Comparison of ENCODE assay signal across 22 cellular contexts in the genomic region with DNA sequence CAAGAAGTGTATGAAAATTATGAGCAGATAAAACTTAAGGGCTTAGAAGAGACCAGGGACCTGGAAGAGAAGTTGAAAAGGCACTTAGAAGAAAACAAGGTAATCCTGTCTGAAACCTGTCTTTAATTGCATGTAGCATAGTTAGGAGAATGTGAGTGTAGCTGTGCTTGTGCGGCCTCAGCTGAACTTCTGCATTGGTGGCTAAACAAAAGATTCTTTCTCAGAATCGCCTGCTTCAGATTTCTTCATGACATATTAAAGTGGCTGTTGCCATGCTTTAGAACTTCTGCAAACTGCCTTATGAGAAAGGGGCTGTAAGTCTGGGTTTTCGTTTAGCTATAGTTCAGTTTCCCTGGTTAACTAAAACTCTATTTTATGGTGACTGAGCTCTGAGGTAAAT.
"Had no signal": no experiment of that assay in that cellular context is flagged by ENCODE, and none has a peak within 500 bp of the region (broad histone marks: within the 10 kb centered on the region; RNA-seq: fewer than 3 reads in every experiment).

No MANE protein-coding gene starts in this region.

- H3K4me3 ChIP-seq: heart left ventricle, lung, right atrium auricular region, sigmoid colon, skin epidermis, stomach had no signal

- H3K9me3 Mint-ChIP-seq: natural killer cell treated with Interleukin-12 subunit alpha and Interleukin-12 subunit beta and Interleukin-15 and Interleukin-18, amount 100 ng/mL, for 72 hours had no signal

- H3K27me3 Mint-ChIP-seq: natural killer cell treated with Interleukin-12 subunit alpha and Interleukin-12 subunit beta and Interleukin-15 and Interleukin-18, amount 100 ng/mL, for 72 hours had no signal

- H3K27ac Mint-ChIP-seq: natural killer cell treated with Interleukin-12 subunit alpha and Interleukin-12 subunit beta and Interleukin-15 and Interleukin-18, amount 100 ng/mL, for 72 hours had no signal

- DNase-seq: dermis blood vessel endothelial cell; erythroblast; foreskin keratinocyte; heart left ventricle; hippocampal formation; left colon; left ventricle myocardium superior; mesenchymal stem cell; midbrain; occipital lobe; sigmoid colon; stimulated activated CD4-positive, alpha-beta T cell treated with anti-CD3 and anti-CD28 coated beads, Interleukin-2, amount 100 ng/mL, for 24 hours; stimulated activated CD4-positive, alpha-beta T cell treated with anti-CD3 and anti-CD28 coated beads, Interleukin-4, amount 100 ng/mL, for 4 hours; stimulated activated naive CD4-positive, alpha-beta T cell; stomach; substantia nigra; trophoblast cell had no signal

- H3K4me3 Mint-ChIP-seq: natural killer cell treated with Interleukin-12 subunit alpha and Interleukin-12 subunit beta and Interleukin-15 and Interleukin-18, amount 100 ng/mL, for 72 hours had no signal

- H3K27ac ChIP-seq: foreskin keratinocyte, heart left ventricle, parathyroid adenoma, right atrium auricular region, skin epidermis, stomach had no signal

- ATAC-seq: foreskin keratinocyte; heart left ventricle; left colon; left ventricle myocardium superior; natural killer cell treated with Interleukin-12 subunit alpha and Interleukin-12 subunit beta and Interleukin-15 and Interleukin-18, amount 100 ng/mL, for 72 hours had no signal
